ENCODE assay signal across 22 cellular contexts in the genomic region with DNA sequence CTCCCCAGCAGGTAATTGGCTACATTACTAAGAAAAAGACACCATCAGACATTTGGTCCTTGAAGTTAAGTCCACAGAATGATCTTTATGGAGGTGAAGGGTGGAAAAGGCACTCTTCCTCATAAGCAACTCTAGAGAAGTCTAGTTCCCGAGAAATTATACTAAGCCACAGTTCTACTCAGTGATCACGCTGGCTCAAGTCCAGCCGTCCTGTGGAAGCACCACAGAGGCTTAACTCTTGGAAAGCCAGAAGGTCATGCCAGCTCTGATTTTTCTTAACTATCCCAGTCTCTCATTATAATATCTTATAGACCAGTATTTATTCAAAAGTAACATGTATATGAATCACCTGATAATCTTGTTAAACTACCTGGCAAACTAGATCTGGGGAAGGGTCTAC.
"Had no signal": no experiment of that assay in that cellular context is flagged by ENCODE, and none has a peak within 500 bp of the region (broad histone marks: within the 10 kb centered on the region; RNA-seq: fewer than 3 reads in every experiment).

No MANE protein-coding gene starts in this region.

- H3K4me1 ChIP-seq: SJSA1 had no signal

- H3K9me3 ChIP-seq: MG63, SJSA1, SK-N-SH had no signal

- DNase-seq: Karpas-422; KG1; MG63; NCI-H1092; NCI-H1105 treated with DMSO at 0.1 percent for 48 hours; NCI-H1417 treated with DMSO at 0.1 percent for 48 hours; NCI-H187; NCI-H2029; NCI-H2081 treated with DMSO at 0.1 percent for 48 hours; NCI-H2171; NCI-H226; NCI-H510A; NCI-H524 treated with DMSO at 0.1 percent for 48 hours; NCI-H69; NCI-H774; NK-92 treated with Interleukin-12 subunit alpha and Interleukin-12 subunit beta, amount 100 ng/mL, for 24 hours; PC-3; Right ventricle myocardium superior; SIG-M5; SK-N-SH had no signal

- H3K9ac ChIP-seq: SK-N-SH had no signal

- ATAC-seq: Panc1, PC-3 had no signal

- H3K27me3 ChIP-seq: MG63, SJSA1 had no signal

- H3K27ac ChIP-seq: SJSA1 had no signal

- H3K4me3 ChIP-seq: MG63, SJSA1 had no signal

- H3K36me3 ChIP-seq: MG63, SJSA1 had no signal
